Comparison of ENCODE assay signal across 8 cellular contexts in genomic region chr7:128608678-128609421, GRCh38.
DNase-seq lines count a peak whose midpoint lies in the region; ATAC-seq, FAIRE-seq and TF ChIP-seq lines count a peak whose summit lies in the region.
"Not testable (repeated sequence)": the region's sequence is repeated elsewhere in the genome, so short reads cannot be mapped to it uniquely, and the experiment has no call there.

No MANE protein-coding gene starts in this region.

- DNase-seq in AG09319 (ENCODE audit: extremely low read depth, low read depth) (peak; percentile 28), NCI-H1930 (lab: John Stamatoyannopoulos, UW) (peak; percentile 5 to 34), T-helper 1 cell (peak in 3 of 5 donors; percentile 33 to 55 (median 39)), astrocyte (ENCODE audit: low read depth) (peak; percentile 10), cardiac muscle cell (ENCODE audit: low read depth in 1 of 2, low spot score in 1 of 2) (peak; percentile 30 to 55)
- DNase-seq in psoas muscle = not testable (repeated sequence)

- H3K36me3 ChIP-seq in astrocyte (ENCODE audit: insufficient read depth, low read length); cardiac muscle cell: not testable (repeated sequence)
- peaks cover 0 to 62% of the 10 kb centered on the region in 2 donors for H3K36me3 ChIP-seq in psoas muscle (ENCODE audit: insufficient read depth in 1 of 2, low read depth in 1 of 2)

- H2AFZ ChIP-seq in astrocyte (ENCODE audit: low read depth, low read length) = not testable (repeated sequence)

- H3K27ac Mint-ChIP-seq in astrocyte (ENCODE audit: unreplicated experiment) = not testable (repeated sequence)

- intact Hi-C loops in psoas muscle (cut with DNase I) = loop anchor here (5.0 kb wide), 1 partner anchor 273 kb away; no protein-coding TSS in a partner anchor

- peak overlapping the region; percentile 78 for H3K9ac ChIP-seq in astrocyte (ENCODE audit: low read length)

- not testable (repeated sequence) for H3K27me3 Mint-ChIP-seq in astrocyte (ENCODE audit: low read depth, unreplicated experiment)

- not testable (repeated sequence) for H3K4me1 ChIP-seq in astrocyte (ENCODE audit: insufficient read depth, low read length); cardiac muscle cell (ENCODE audit: low read depth); psoas muscle

- not testable (repeated sequence) for H3K36me3 Mint-ChIP-seq in astrocyte (ENCODE audit: low read depth, unreplicated experiment)

- TF ChIP-seq CTCF in AG09319 (IDR thresholded peaks at IDR 0.05; ENCODE audit: low read depth, low read length) (peak; percentile 30), astrocyte (IDR thresholded peaks at IDR 0.05; ENCODE audit: insufficient read depth, low read depth, low read length) (peak; percentile 36), cardiac muscle cell (IDR thresholded peaks at IDR 0.05; ENCODE audit: low read depth, low read length) (peak; percentile 40), psoas muscle (IDR thresholded peaks at IDR 0.05) (peak; percentile 53)

- peak overlapping the region; percentile 52 for H3K4me3 ChIP-seq in astrocyte (ENCODE audit: insufficient read depth, low read depth, low read length)
- not testable (repeated sequence) for H3K4me3 ChIP-seq in cardiac muscle cell
- peak overlapping the region; percentile 39 for H3K4me3 ChIP-seq in psoas muscle

- not testable (repeated sequence) for H3K9me3 ChIP-seq in astrocyte (ENCODE audit: insufficient read depth, low read depth, low read length); cardiac muscle cell (ENCODE audit: low read depth); psoas muscle

- not testable (repeated sequence) for H3K4me1 Mint-ChIP-seq in astrocyte (ENCODE audit: low read depth, unreplicated experiment)

- peak overlapping the region; percentile 23 for H3K4me3 Mint-ChIP-seq in astrocyte (ENCODE audit: unreplicated experiment)

- H3K4me2 ChIP-seq in astrocyte (ENCODE audit: low read length) = peak overlapping the region; percentile 87

- H3K79me2 ChIP-seq in astrocyte (ENCODE audit: insufficient read depth, low read length) = not testable (repeated sequence)

- not testable (repeated sequence) for H3K27ac ChIP-seq in astrocyte (ENCODE audit: low read depth, low read length); cardiac muscle cell
- peak overlapping the region; percentile 2 for H3K27ac ChIP-seq in psoas muscle

- ATAC-seq in GM18858 (IDR thresholded peaks at IDR 0.05; ENCODE audit: unreplicated experiment) (peak; percentile 83), HG02973 (IDR thresholded peaks at IDR 0.05; ENCODE audit: unreplicated experiment) (peak; percentile 71), psoas muscle (peak; percentile 70 to 84 (median 76))

- FAIRE-seq in astrocyte (lab: Jason Lieb, UNC) = peak; percentile 84

- 11 to 20% (median 13%) methylated on average over 6 of the region's 6 CpGs for WGBS in psoas muscle, 3 donors

- not testable (repeated sequence) for H3K9me3 Mint-ChIP-seq in astrocyte (ENCODE audit: unreplicated experiment)

- H4K20me1 ChIP-seq in astrocyte (ENCODE audit: insufficient read depth, low read length) = peaks cover 23% of the 10 kb centered on the region

- not testable (repeated sequence) for H3K27me3 ChIP-seq in astrocyte (ENCODE audit: insufficient read depth, low read length); cardiac muscle cell; psoas muscle (ENCODE audit: insufficient read depth in 3 of 3, low read length in 2 of 3)
